Comparison of ENCODE assay signal across 10 cellular contexts in genomic region chr3:185207931-185208746, GRCh38. TPM values are rescaled to one million over a fixed set of nuclear protein-coding genes. Genes with fewer than 3 reads are reported as not detected.
DNase-seq lines count a peak whose midpoint lies in the region; ATAC-seq and TF ChIP-seq lines count a peak whose summit lies in the region.
"Had no signal": no experiment of that assay in that cellular context is flagged by ENCODE, and none has a peak within 500 bp of the region (broad histone marks: within the 10 kb centered on the region; RNA-seq: fewer than 3 reads in every experiment).

No MANE protein-coding gene starts in this region.

- DNase-seq in fibroblast of the aortic adventitia (ENCODE audit: low read depth) (peak; percentile 30), MM.1S (no peak), posterior vena cava (ENCODE audit: low spot score) (no peak), amygdala (lab: John Stamatoyannopoulos, UW) (no peak)
- no peak for DNase-seq in naive thymus-derived CD8-positive, alpha-beta T cell
- DNase-seq: upper lobe of right lung had no signal

- H3K4me3 ChIP-seq in fibroblast of the aortic adventitia (ENCODE audit: low read depth, low read length) (no peak overlapping the region), MM.1S (ENCODE audit: low read length) (no peak overlapping the region)
- H3K4me3 ChIP-seq: upper lobe of right lung had no signal

- H3K27me3 Mint-ChIP-seq in naive thymus-derived CD8-positive, alpha-beta T cell: no peaks in the 10 kb centered on the region

- TF ChIP-seq CTCF in fibroblast of the aortic adventitia (IDR thresholded peaks at IDR 0.05; ENCODE audit: insufficient read depth, low read length): no peak
- no peak for TF ChIP-seq CTCF in MM.1S (IDR thresholded peaks at IDR 0.05; ENCODE audit: low read length)

- no peaks in the 10 kb centered on the region for H3K27me3 ChIP-seq in MM.1S (replicated peaks; ENCODE audit: insufficient read depth, low read length)
- H3K27me3 ChIP-seq: upper lobe of right lung had no signal

- H3K9ac ChIP-seq in MM.1S (ENCODE audit: low read length): no peak overlapping the region

- no peak overlapping the region for H3K4me3 Mint-ChIP-seq in naive thymus-derived CD8-positive, alpha-beta T cell
- H3K4me3 Mint-ChIP-seq: T-helper 1 cell treated with Interleukin-12 subunit alpha and Interleukin-12 subunit beta and Interleukin-4 antibody, amounts not matched to agents 30 μg/mL and 1 μg/mL, for 36 hours had no signal

- H3K36me3 ChIP-seq in MM.1S (replicated peaks; ENCODE audit: insufficient read depth, low read length): no peaks in the 10 kb centered on the region

- no peaks in the 10 kb centered on the region for H3K9me2 ChIP-seq in MM.1S (replicated peaks; ENCODE audit: insufficient read depth, low read length)

- H2AFZ ChIP-seq in MM.1S (ENCODE audit: low read length): no peak overlapping the region

- H3K9me3 Mint-ChIP-seq in naive thymus-derived CD8-positive, alpha-beta T cell: no peaks in the 10 kb centered on the region
- H3K9me3 Mint-ChIP-seq: T-helper 1 cell treated with Interleukin-12 subunit alpha and Interleukin-12 subunit beta and Interleukin-4 antibody, amounts not matched to agents 30 μg/mL and 1 μg/mL, for 36 hours had no signal

- H3K4me2 ChIP-seq in MM.1S (ENCODE audit: low read depth, low read length): no peak overlapping the region

- H4K20me1 ChIP-seq in MM.1S (ENCODE audit: insufficient read depth, low read length): no peaks in the 10 kb centered on the region

- H3K4me1 Mint-ChIP-seq in naive thymus-derived CD8-positive, alpha-beta T cell: no peaks in the 10 kb centered on the region

- peaks cover 0 to 7% (median 1%) of the 10 kb centered on the region in 3 donors for H3K36me3 Mint-ChIP-seq in naive thymus-derived CD8-positive, alpha-beta T cell

- no peaks in the 10 kb centered on the region for H3F3A ChIP-seq in MM.1S (ENCODE audit: insufficient read depth, low read length)

- ATAC-seq in GM18519 (IDR thresholded peaks at IDR 0.05; ENCODE audit: low FRiP score, unreplicated experiment) (peak; percentile 91), GM21529 (IDR thresholded peaks at IDR 0.05; ENCODE audit: unreplicated experiment) (peak; percentile 99), HG03558 (IDR thresholded peaks at IDR 0.05; ENCODE audit: extremely low read depth, unreplicated experiment) (peak; percentile 90)
- ATAC-seq in naive thymus-derived CD8-positive, alpha-beta T cell: no peak
- ATAC-seq: upper lobe of right lung had no signal

- H3K27ac Mint-ChIP-seq in naive thymus-derived CD8-positive, alpha-beta T cell: no peak overlapping the region
- H3K27ac Mint-ChIP-seq: T-helper 1 cell treated with Interleukin-12 subunit alpha and Interleukin-12 subunit beta and Interleukin-4 antibody, amounts not matched to agents 30 μg/mL and 1 μg/mL, for 36 hours had no signal

- H3K4me1 ChIP-seq in MM.1S (ENCODE audit: low read length): no peaks in the 10 kb centered on the region
- H3K4me1 ChIP-seq: upper lobe of right lung had no signal

- H3K9me3 ChIP-seq in MM.1S (replicated peaks; ENCODE audit: insufficient read depth, low read length): no peaks in the 10 kb centered on the region
- H3K9me3 ChIP-seq: upper lobe of right lung had no signal

- H3K79me2 ChIP-seq in MM.1S (ENCODE audit: low read length): no peaks in the 10 kb centered on the region

- POLR2A ChIA-PET in naive thymus-derived CD8-positive, alpha-beta T cell (lab: Charles Lee): no interaction called here

- intact Hi-C loops in posterior vena cava (cut with DNase I): no loop called here

- H3K27ac ChIP-seq in MM.1S (ENCODE audit: low read length): no peak overlapping the region
- H3K27ac ChIP-seq: upper lobe of right lung had no signal

RNA-seq across cellular contexts. Expression of gene EHHADH, which starts 45.7 kb away (rescaled TPM):
- total RNA-seq in fibroblast of the aortic adventitia (ENCODE audit: low replicate concordance) (4.3 and 11.7 TPM in 2 replicates), posterior vena cava (1 to 10 TPM; 3.1 to 4.1 TPM)
- 1 to 10 TPM; 5.4 TPM for total RNA-seq in naive thymus-derived CD8-positive, alpha-beta T cell
- 1 to 10 TPM; 1.0 to 2.5 (median 1.8) TPM for polyA plus RNA-seq in naive thymus-derived CD8-positive, alpha-beta T cell

RNA-seq across cellular contexts. Expression of gene C3orf70, which starts 55.3 kb away (rescaled TPM):
- 0.16 and 1.1 TPM in 2 replicates for total RNA-seq in fibroblast of the aortic adventitia (ENCODE audit: low replicate concordance)
- total RNA-seq in naive thymus-derived CD8-positive, alpha-beta T cell: not detected
- under 1 TPM in 1 of 3 donors, not detected in 2; 0.07 TPM for polyA plus RNA-seq in naive thymus-derived CD8-positive, alpha-beta T cell
- 10 to 100 TPM; 38.5 to 46.1 TPM for total RNA-seq in posterior vena cava

Comparison
In these comparisons a context has a peak if more than half of its experiments do, and no peak if none do; other contexts are left out.
1. ATAC-seq: peak in GM18519 (single experiment), GM21529 (single experiment) and HG03558 (single experiment); none in naive thymus-derived CD8-positive, alpha-beta T cell (0 of 2).
2. RNA of gene C3orf70, which starts 55.3 kb away (total RNA-seq): 38.5 to 46.1 TPM in posterior vena cava; 0.16 to 1.1 TPM in fibroblast of the aortic adventitia and not detected in naive thymus-derived CD8-positive, alpha-beta T cell; every median in the first group is over 10 times any median in the second.